1 cellular context compared by ENCODE assay signal in the genomic region with DNA sequence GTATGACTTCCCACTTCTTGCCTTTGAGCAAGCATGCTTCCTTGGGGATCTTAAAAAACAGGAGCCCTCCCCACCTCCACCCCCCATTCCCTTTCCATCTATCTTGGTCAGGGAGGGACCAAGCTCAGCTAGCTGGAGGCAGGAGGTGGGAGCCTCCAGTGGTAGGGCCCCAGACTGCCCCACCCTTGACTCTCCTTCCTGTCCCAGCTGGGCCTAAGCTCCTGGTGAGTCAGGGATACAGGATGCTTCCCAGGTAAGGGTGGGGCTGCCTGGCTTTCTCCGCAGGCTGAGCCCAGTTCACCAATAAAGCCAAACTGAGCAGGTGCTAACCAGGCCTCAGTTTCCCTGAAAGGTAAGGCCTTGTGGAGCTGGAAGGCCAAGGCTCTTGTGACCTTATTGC.
TF ChIP-seq lines count a peak whose summit lies in the region.

No MANE protein-coding gene starts in this region.

TF ChIP-seq in HCT116, 20 proteins besides CTCF, POLR2A, EP300 and RAD21 (continued from another document):
- TF ChIP-seq, protein P1, sequence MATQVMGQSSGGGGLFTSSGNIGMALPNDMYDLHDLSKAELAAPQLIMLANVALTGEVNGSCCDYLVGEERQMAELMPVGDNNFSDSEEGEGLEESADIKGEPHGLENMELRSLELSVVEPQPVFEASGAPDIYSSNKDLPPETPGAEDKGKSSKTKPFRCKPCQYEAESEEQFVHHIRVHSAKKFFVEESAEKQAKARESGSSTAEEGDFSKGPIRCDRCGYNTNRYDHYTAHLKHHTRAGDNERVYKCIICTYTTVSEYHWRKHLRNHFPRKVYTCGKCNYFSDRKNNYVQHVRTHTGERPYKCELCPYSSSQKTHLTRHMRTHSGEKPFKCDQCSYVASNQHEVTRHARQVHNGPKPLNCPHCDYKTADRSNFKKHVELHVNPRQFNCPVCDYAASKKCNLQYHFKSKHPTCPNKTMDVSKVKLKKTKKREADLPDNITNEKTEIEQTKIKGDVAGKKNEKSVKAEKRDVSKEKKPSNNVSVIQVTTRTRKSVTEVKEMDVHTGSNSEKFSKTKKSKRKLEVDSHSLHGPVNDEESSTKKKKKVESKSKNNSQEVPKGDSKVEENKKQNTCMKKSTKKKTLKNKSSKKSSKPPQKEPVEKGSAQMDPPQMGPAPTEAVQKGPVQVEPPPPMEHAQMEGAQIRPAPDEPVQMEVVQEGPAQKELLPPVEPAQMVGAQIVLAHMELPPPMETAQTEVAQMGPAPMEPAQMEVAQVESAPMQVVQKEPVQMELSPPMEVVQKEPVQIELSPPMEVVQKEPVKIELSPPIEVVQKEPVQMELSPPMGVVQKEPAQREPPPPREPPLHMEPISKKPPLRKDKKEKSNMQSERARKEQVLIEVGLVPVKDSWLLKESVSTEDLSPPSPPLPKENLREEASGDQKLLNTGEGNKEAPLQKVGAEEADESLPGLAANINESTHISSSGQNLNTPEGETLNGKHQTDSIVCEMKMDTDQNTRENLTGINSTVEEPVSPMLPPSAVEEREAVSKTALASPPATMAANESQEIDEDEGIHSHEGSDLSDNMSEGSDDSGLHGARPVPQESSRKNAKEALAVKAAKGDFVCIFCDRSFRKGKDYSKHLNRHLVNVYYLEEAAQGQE (IDR thresholded peaks at IDR 0.05; ENCODE audit: low read depth) = no peak
- TF ChIP-seq CEBPB (IDR thresholded peaks at IDR 0.05; ENCODE audit: low read depth) (no peak), ZFX (IDR thresholded peaks at IDR 0.05) (no peak), POLR2AphosphoS5 (IDR thresholded peaks at IDR 0.05; ENCODE audit: low read depth, low read length) (no peak)
TF ChIP-seq in HCT116: peak in this region for 0.
